ENCODE assay signal across 8 cellular contexts in genomic region chr7:21542891-21543527, GRCh38. TPM values are rescaled to one million over a fixed set of nuclear protein-coding genes. Genes with fewer than 3 reads are reported as not detected.
DNase-seq lines count a peak whose midpoint lies in the region; ATAC-seq, FAIRE-seq and TF ChIP-seq lines count a peak whose summit lies in the region.

DNAH11 (plus strand) TSS chr7:21543039; CDS start chr7:21543246, 207 bp downstream.

- H3K4me1 ChIP-seq in astrocyte (ENCODE audit: insufficient read depth, low read length) (peaks cover 11% of the 10 kb centered on the region), iPS-20b (ENCODE audit: insufficient read depth, low read length) (peaks cover 31% of the 10 kb centered on the region)

- H3K36me3 Mint-ChIP-seq in astrocyte (ENCODE audit: low read depth, unreplicated experiment), result no peaks in the 10 kb centered on the region

- ATAC-seq in GM18505 (IDR thresholded peaks at IDR 0.05; ENCODE audit: unreplicated experiment), result peak; percentile 83
- no peak for ATAC-seq in GM19324 (IDR thresholded peaks at IDR 0.05; ENCODE audit: low FRiP score, unreplicated experiment)

- H3K4me3 ChIP-seq in astrocyte (ENCODE audit: insufficient read depth, low read depth, low read length) (peak within 1 kb of the TSS; percentile 52), iPS-20b (ENCODE audit: low read length) (peak within 1 kb of the TSS; percentile 65)

- peak within 1 kb of the TSS; percentile 85 for H3K4me2 ChIP-seq in astrocyte (ENCODE audit: low read length)

- DNase-seq in ACHN, result peak; percentile 66
- peak; percentile 65 for DNase-seq in M059J (ENCODE audit: low read depth)
- DNase-seq in astrocyte (ENCODE audit: low read depth), result peak; percentile 10
- DNase-seq in stimulated activated CD4-positive, alpha-beta T cell treated with anti-CD3 and anti-CD28 coated beads, Interleukin-1b, Interleukin-23, amount 100 ng/mL, for 48 hours, result peak; percentile 25
- DNase-seq in NCI-H2171 (lab: John Stamatoyannopoulos, UW), result no peak

- H3K4me3 Mint-ChIP-seq in astrocyte (ENCODE audit: unreplicated experiment), result peak within 1 kb of the TSS; percentile 79

- H3K27me3 Mint-ChIP-seq in astrocyte (ENCODE audit: low read depth, unreplicated experiment), result peaks cover 39% of the 10 kb centered on the region

- FAIRE-seq in astrocyte (lab: Jason Lieb, UNC), result no peak

- no peaks in the 10 kb centered on the region for H3K79me2 ChIP-seq in astrocyte (ENCODE audit: insufficient read depth, low read length)

- H3K27ac ChIP-seq in astrocyte (ENCODE audit: low read depth, low read length) (no peak within 1 kb of the TSS), iPS-20b (ENCODE audit: low read length) (no peak within 1 kb of the TSS)

- no peaks in the 10 kb centered on the region for H3K4me1 Mint-ChIP-seq in astrocyte (ENCODE audit: low read depth, unreplicated experiment)

- no peaks in the 10 kb centered on the region for H4K20me1 ChIP-seq in astrocyte (ENCODE audit: insufficient read depth, low read length)

- no peaks in the 10 kb centered on the region for H3K9me3 ChIP-seq in astrocyte (ENCODE audit: insufficient read depth, low read depth, low read length)
- H3K9me3 ChIP-seq in iPS-20b (ENCODE audit: insufficient read depth, low read depth, low read length), result no peaks in the 10 kb centered on the region; the same call in 1 of the 2 replicates

- H2AFZ ChIP-seq in astrocyte (ENCODE audit: low read depth, low read length), result peak within 1 kb of the TSS; percentile 82

- TF ChIP-seq POLR2A in GM18505 (IDR thresholded peaks at IDR 0.05; ENCODE audit: borderline replicate concordance, extremely low read depth, insufficient read depth, insufficient read length), result no peak

- peaks cover 2% of the 10 kb centered on the region for H3K9me3 Mint-ChIP-seq in astrocyte (ENCODE audit: unreplicated experiment)

- H3K27me3 ChIP-seq in astrocyte (ENCODE audit: insufficient read depth, low read length), result peaks cover 17% of the 10 kb centered on the region
- H3K27me3 ChIP-seq in iPS-20b (ENCODE audit: insufficient read depth, low read length), result peaks cover 51% of the 10 kb centered on the region

- in situ Hi-C loops in ACHN (cut with HindIII; ENCODE audit: low pct_ligation_motif_present, low pct_unique_long_range_greater_than_20kb, low sequenced_read_pairs), result no loop called here

- no peak for TF ChIP-seq CTCF in astrocyte (IDR thresholded peaks at IDR 0.05; ENCODE audit: insufficient read depth, low read depth, low read length)

- H3K27ac Mint-ChIP-seq in astrocyte (ENCODE audit: unreplicated experiment), result no peak within 1 kb of the TSS

- H3K9ac ChIP-seq in astrocyte (ENCODE audit: low read length), result no peak within 1 kb of the TSS
- peak within 1 kb of the TSS; percentile 62; the same call in 1 of the 2 replicates for H3K9ac ChIP-seq in iPS-20b (ENCODE audit: low read depth, low read length)

- H3K36me3 ChIP-seq in astrocyte (ENCODE audit: insufficient read depth, low read length) (no peaks in the 10 kb centered on the region), iPS-20b (ENCODE audit: insufficient read depth, low read depth, low read length) (peaks cover 6% of the 10 kb centered on the region; the same call in 1 of the 2 replicates)

RNA-seq across cellular contexts. Expression of gene DNAH11, which starts in this region (rescaled TPM):
- total RNA-seq in M059J (2014; rRNA removed; shearing (Covaris generic)), result 1.5 and 7.0 TPM in 2 replicates
- 0.43 and 0.72 TPM in 2 replicates for total RNA-seq in astrocyte

Comparison
In these comparisons a context has a peak if more than half of its experiments do, and no peak if none do; other contexts are left out.
1. Peak in DNase-seq, H3K4me3 ChIP-seq and H3K4me2 ChIP-seq in astrocyte; RNA of the gene not detected or under 1 TPM.